8 cellular contexts compared by ENCODE assay signal in genomic region chr1:241532173-241532553, GRCh38. TPM values are rescaled to one million over a fixed set of nuclear protein-coding genes. Genes with fewer than 3 reads are reported as not detected.
DNase-seq lines count a peak whose midpoint lies in the region; ATAC-seq and TF ChIP-seq lines count a peak whose summit lies in the region.

Gene KMO, plus strand, starts transcription at chr1:241532378. Its CDS starts 67 bp downstream, at chr1:241532445.

- peak in 1 of 2 donors; percentile 48 for TF ChIP-seq RAD21 in liver (IDR thresholded peaks at IDR 0.05)

- TF ChIP-seq CTCF in liver (IDR thresholded peaks at IDR 0.05; ENCODE audit: low read depth, low read length, missing input control) (no peak), transverse colon (IDR thresholded peaks at IDR 0.05) (no peak)

- intact Hi-C loops in transverse colon (cut with DNase I; ENCODE audit: low total_unique reads) = no loop called here

- in situ Hi-C loops in Caki2 (cut with HindIII; ENCODE audit: low pct_unique_long_range_greater_than_20kb, low sequenced_read_pairs) = no loop called here
- in situ Hi-C loops in transverse colon (cut with MboI; ENCODE audit: low pct_ligation_motif_present in 1 of 4, low pct_unique_long_range_greater_than_20kb in 1 of 4, low sequenced_read_pairs in 3 of 4) = loop anchor here in 2 of 4 donors (10.0 to 25.0 kb wide), 3 partner anchors 103 to 305 kb away; partner anchors contain the start of genes CHML (in 1 of the 2), EXO1 (in 1 of the 2) and OPN3 (in 1 of the 2)

- H3K9me3 Mint-ChIP-seq in activated naive CD8-positive, alpha-beta T cell treated with anti-CD3 and anti-CD28 coated beads, Interleukin-2, amount 10 ng/mL, durations not matched to agents 7 days and 5 days = no peaks in the 10 kb centered on the region

- H3K27me3 ChIP-seq in liver (ENCODE audit: control insufficient read depth in 4 of 4, insufficient read depth in 4 of 4, low read length in 3 of 4) = no peaks in the 10 kb centered on the region
- peaks cover 2% of the 10 kb centered on the region for H3K27me3 ChIP-seq in transverse colon

- no peak for TF ChIP-seq EP300 in transverse colon (IDR thresholded peaks at IDR 0.05; ENCODE audit: low read depth)

- 0% methylated on average over 1 of the region's 1 CpG for WGBS in liver
- 0 to 3% methylated on average over 1 of the region's 1 CpG for WGBS in transverse colon (ENCODE audit: low coverage in 1 of 2), 2 donors

- peaks cover 0 to 29% (median 12%) of the 10 kb centered on the region in 4 donors for H3K4me1 ChIP-seq in liver (ENCODE audit: control insufficient read depth in 4 of 4, insufficient read depth in 4 of 4, low read length in 3 of 4)
- H3K4me1 ChIP-seq in transverse colon = peaks cover 0 to 8% (median 1%) of the 10 kb centered on the region in 4 donors

- H3K4me1 Mint-ChIP-seq in activated naive CD8-positive, alpha-beta T cell treated with anti-CD3 and anti-CD28 coated beads, Interleukin-2, amount 10 ng/mL, durations not matched to agents 7 days and 5 days = peaks cover 6% of the 10 kb centered on the region

- peak within 1 kb of the TSS; percentile 95 for H3K27ac ChIP-seq in liver (ENCODE audit: low read depth in 1 of 2, low read length in 2 of 2)
- peak within 1 kb of the TSS; percentile 59 to 62 (median 59) for H3K27ac ChIP-seq in transverse colon

- H3K27ac Mint-ChIP-seq in activated naive CD8-positive, alpha-beta T cell treated with anti-CD3 and anti-CD28 coated beads, Interleukin-2, amount 10 ng/mL, durations not matched to agents 7 days and 5 days = peak within 1 kb of the TSS; percentile 97

- H3K36me3 ChIP-seq in liver (ENCODE audit: control insufficient read depth in 4 of 4, insufficient read depth in 3 of 4, low read depth in 1 of 4, low read length in 3 of 4) = peaks cover 0 to 9% (median 4%) of the 10 kb centered on the region in 4 donors
- H3K36me3 ChIP-seq in transverse colon = no peaks in the 10 kb centered on the region

- DNase-seq in Caki2 (ENCODE audit: low read depth) (peak; percentile 35), transverse colon (no peak), 8988T (no peak), hippocampal formation (lab: John Stamatoyannopoulos, UW) (no peak)
- no peak for DNase-seq in activated naive CD8-positive, alpha-beta T cell treated with anti-CD3 and anti-CD28 coated beads, Interleukin-2, amount 10 ng/mL, durations not matched to agents 7 days and 5 days

- H3K9me3 ChIP-seq in liver (ENCODE audit: control insufficient read depth in 4 of 4, low read length in 3 of 4) (no peaks in the 10 kb centered on the region), transverse colon (no peaks in the 10 kb centered on the region)

- peak within 1 kb of the TSS; percentile 99 for H3K4me3 Mint-ChIP-seq in activated naive CD8-positive, alpha-beta T cell treated with anti-CD3 and anti-CD28 coated beads, Interleukin-2, amount 10 ng/mL, durations not matched to agents 7 days and 5 days

- peaks cover 11% of the 10 kb centered on the region for H3K27me3 Mint-ChIP-seq in activated naive CD8-positive, alpha-beta T cell treated with anti-CD3 and anti-CD28 coated beads, Interleukin-2, amount 10 ng/mL, durations not matched to agents 7 days and 5 days

- H3K4me3 ChIP-seq in liver (ENCODE audit: low read depth in 1 of 3, low read length in 3 of 3) = peak within 1 kb of the TSS; percentile 68 to 85 (median 76)
- peak within 1 kb of the TSS; percentile 13 to 61 (median 40) for H3K4me3 ChIP-seq in transverse colon

- no peak for TF ChIP-seq POLR2A in transverse colon (IDR thresholded peaks at IDR 0.05)

- POLR2A ChIA-PET in activated naive CD8-positive, alpha-beta T cell treated with anti-CD3 and anti-CD28 coated beads, Interleukin-2, amount 10 ng/mL, durations not matched to agents 7 days and 5 days (lab: Charles Lee) = interaction anchor here (1.0 kb wide), 1 partner anchor 377 kb away, joined by 3 read pairs; no protein-coding TSS in a partner anchor

- no peaks in the 10 kb centered on the region for H3K36me3 Mint-ChIP-seq in activated naive CD8-positive, alpha-beta T cell treated with anti-CD3 and anti-CD28 coated beads, Interleukin-2, amount 10 ng/mL, durations not matched to agents 7 days and 5 days

- peak within 1 kb of the TSS; percentile 89 for H3K9ac ChIP-seq in liver (ENCODE audit: low read depth in 1 of 2, low read length in 2 of 2)

- ATAC-seq in GM19452 (IDR thresholded peaks at IDR 0.05; ENCODE audit: unreplicated experiment) = peak; percentile 33
- ATAC-seq in HG03469 (IDR thresholded peaks at IDR 0.05; ENCODE audit: unreplicated experiment) = peak; percentile 14
- peak; percentile 37 for ATAC-seq in activated naive CD8-positive, alpha-beta T cell treated with anti-CD3 and anti-CD28 coated beads, Interleukin-2, amount 10 ng/mL, durations not matched to agents 7 days and 5 days (ENCODE audit: low read depth)

TF ChIP-seq in liver, 16 proteins besides CTCF, POLR2A, EP300 and RAD21:
- TF ChIP-seq HNF4A (conservative IDR thresholded peaks at IDR 0.05) (peak; percentile 37 to 51), GABPA (IDR thresholded peaks at IDR 0.05 in 1 of 2, conservative IDR thresholded peaks at IDR 0.05 in 1 of 2) (no peak), TAF1 (conservative IDR thresholded peaks at IDR 0.05) (peak; percentile 89), HNF4G (IDR thresholded peaks at IDR 0.05) (no peak), SP1 (IDR thresholded peaks at IDR 0.05) (peak; percentile 30), RXRA (IDR thresholded peaks at IDR 0.05) (peak in 1 of 2 donors; percentile 4), YY1 (IDR thresholded peaks at IDR 0.05) (peak; percentile 61), MAX (IDR thresholded peaks at IDR 0.05) (no peak), EGR1 (IDR thresholded peaks at IDR 0.05; ENCODE audit: low read depth in 2 of 2) (no peak), NR2F2 (IDR thresholded peaks at IDR 0.05) (no peak)

RNA-seq across cellular contexts. Expression of gene KMO, which starts in this region (rescaled TPM):
- total RNA-seq in Caki2 (2014; rRNA removed; shearing (Covaris generic); ENCODE audit: low replicate concordance) = 2.6 and 18.2 TPM in 2 replicates
- total RNA-seq in activated naive CD8-positive, alpha-beta T cell treated with anti-CD3 and anti-CD28 coated beads, Interleukin-2, amount 10 ng/mL, durations not matched to agents 7 days and 5 days = under 1 TPM in 1 of 2 experiments, not detected in 1; 0.25 TPM
- total RNA-seq in liver = 10 to 100 TPM; 10.2 to 24.7 TPM
- 10 to 100 TPM; 14.5 to 37.3 TPM for polyA plus RNA-seq in liver
- 1 to 10 TPM in 1 of 4 donors, under 1 TPM in 1, not detected in 2; under 0.01 to 2.5 TPM for total RNA-seq in transverse colon

Comparison
In these comparisons a context has a peak if more than half of its experiments do, and no peak if none do; other contexts are left out.
1. Peak in ATAC-seq in activated naive CD8-positive, alpha-beta T cell treated with anti-CD3 and anti-CD28 coated beads, Interleukin-2, amount 10 ng/mL, durations not matched to agents 7 days and 5 days; RNA of the gene not detected or under 1 TPM.